In genomic region chr20:50121858-50122271, GRCh38 we compare ENCODE assay signal across 13 cellular contexts. TPM values are rescaled to one million over a fixed set of nuclear protein-coding genes. Genes with fewer than 3 reads are reported as not detected.
A peak's percentile ranks its signal among the peaks of the same experiment; 100 is the strongest.
DNase-seq lines count a peak whose midpoint lies in the region; ATAC-seq and TF ChIP-seq lines count a peak whose summit lies in the region.
"Had no signal": no experiment of that assay in that cellular context is flagged by ENCODE, and none has a peak within 500 bp of the region (broad histone marks: within the 10 kb centered on the region; RNA-seq: fewer than 3 reads in every experiment).

No MANE protein-coding gene starts in this region.

- peaks cover 39% of the 10 kb centered on the region for H3K36me3 Mint-ChIP-seq in CD4-positive, alpha-beta T cell (ENCODE audit: low read depth)

- no peak for TF ChIP-seq CTCF in choroid plexus epithelial cell (conservative IDR thresholded peaks at IDR 0.05; ENCODE audit: low read depth, low read length)
- no peak for TF ChIP-seq CTCF in CD4-positive, alpha-beta T cell (IDR thresholded peaks at IDR 0.05)

- ATAC-seq in CD4-positive, alpha-beta T cell (ENCODE audit: poor library complexity): no peak
- ATAC-seq: activated CD8-positive, alpha-beta memory T cell treated with anti-CD3 and anti-CD28 coated beads, Interleukin-2, amount 10 ng/mL, durations not matched to agents 7 days and 5 days had no signal

- DNase-seq in ELF-1 (ENCODE audit: low read depth, low spot score): peak; percentile 76
- peak; percentile 76 for DNase-seq in M059J (ENCODE audit: low read depth)
- peak; percentile 44 for DNase-seq in choroid plexus epithelial cell (ENCODE audit: low read depth)
- DNase-seq in posterior vena cava (ENCODE audit: low spot score): peak; percentile 11
- DNase-seq in amygdala (lab: John Stamatoyannopoulos, UW): no peak
- no peak for DNase-seq in activated gamma-delta T cell (lab: John Stamatoyannopoulos, UW)
- no peak for DNase-seq in NCI-H1105 treated with DMSO at 0.1 percent for 48 hours (lab: John Stamatoyannopoulos, UW)
- no peak for DNase-seq in CD4-positive, alpha-beta T cell
- DNase-seq: activated CD8-positive, alpha-beta memory T cell treated with anti-CD3 and anti-CD28 coated beads, Interleukin-2, amount 10 ng/mL, durations not matched to agents 7 days and 5 days; GF-D8; NCI-H2171 treated with DMSO at 0.1 percent for 48 hours had no signal

- H3K27me3 ChIP-seq in CD4-positive, alpha-beta T cell (ENCODE audit: control insufficient read depth, insufficient read depth, low read length): no peaks in the 10 kb centered on the region

- no peak overlapping the region for H3K27ac ChIP-seq in CD4-positive, alpha-beta T cell (ENCODE audit: low read depth, low read length)

- H3K4me3 ChIP-seq in choroid plexus epithelial cell (ENCODE audit: low read depth, low read length): no peak overlapping the region

- no peaks in the 10 kb centered on the region for H3K9me3 ChIP-seq in CD4-positive, alpha-beta T cell (ENCODE audit: control insufficient read depth, low read length)

- intact Hi-C loops in posterior vena cava (cut with DNase I): loop anchor here (2.0 to 5.0 kb wide), 2 partner anchors 49 to 50 kb away; no protein-coding TSS in a partner anchor
- intact Hi-C loops in CD4-positive, alpha-beta T cell (cut with DNase I, micrococcal nuclease): loop anchor here (1.0 kb wide), 2 partner anchors 47 to 57 kb away; no protein-coding TSS in a partner anchor

- POLR2A ChIA-PET in CD4-positive, alpha-beta T cell (lab: Charles Lee): interaction anchor here (0.9 to 1.0 kb wide), 2 partner anchors 28 to 32 kb away, joined by 3 to 6 read pairs; partner anchors contain the start of gene PEDS1

- no peak overlapping the region for H3K27ac Mint-ChIP-seq in CD4-positive, alpha-beta T cell
- H3K27ac Mint-ChIP-seq: activated CD8-positive, alpha-beta memory T cell treated with anti-CD3 and anti-CD28 coated beads, Interleukin-2, amount 10 ng/mL, durations not matched to agents 7 days and 5 days; brain; memory B cell had no signal

- H3K4me3 Mint-ChIP-seq in CD4-positive, alpha-beta T cell: no peak overlapping the region
- H3K4me3 Mint-ChIP-seq: activated CD8-positive, alpha-beta memory T cell treated with anti-CD3 and anti-CD28 coated beads, Interleukin-2, amount 10 ng/mL, durations not matched to agents 7 days and 5 days; memory B cell had no signal

- no peaks in the 10 kb centered on the region for H3K27me3 Mint-ChIP-seq in CD4-positive, alpha-beta T cell
- H3K27me3 Mint-ChIP-seq: activated CD8-positive, alpha-beta memory T cell treated with anti-CD3 and anti-CD28 coated beads, Interleukin-2, amount 10 ng/mL, durations not matched to agents 7 days and 5 days; brain; memory B cell had no signal

- no peaks in the 10 kb centered on the region for H3K9me3 Mint-ChIP-seq in CD4-positive, alpha-beta T cell
- H3K9me3 Mint-ChIP-seq: brain, memory B cell had no signal

- CTCF ChIA-PET in CD4-positive, alpha-beta T cell (lab: Charles Lee): interaction anchor here (0.7 to 7.5 kb wide), 6 partner anchors 31 to 356 kb away, joined by 3 to 174 read pairs (median 26); partner anchors contain the start of gene PEDS1

- H3K4me1 Mint-ChIP-seq in CD4-positive, alpha-beta T cell (ENCODE audit: low read depth): peaks cover 8% of the 10 kb centered on the region

RNA-seq across cellular contexts. Expression of gene UBE2V1, which starts 8.9 kb away (rescaled TPM):
- 135 and 170 TPM in 2 replicates for total RNA-seq in M059J (2014; rRNA removed; shearing (Covaris generic))
- total RNA-seq in posterior vena cava: 10 to 100 TPM; 77.0 to 89.4 TPM
- total RNA-seq in CD4-positive, alpha-beta T cell: 100 to 1,000 TPM; 115 to 140 TPM

RNA-seq across cellular contexts. Expression of gene PEDS1, which starts 31.7 kb away (rescaled TPM):
- total RNA-seq in M059J (2014; rRNA removed; shearing (Covaris generic)): 49.6 and 61.9 TPM in 2 replicates
- total RNA-seq in posterior vena cava: 10 to 100 TPM; 31.5 to 35.5 TPM
- 10 to 100 TPM; 21.3 to 21.9 TPM for total RNA-seq in CD4-positive, alpha-beta T cell

Comparison
In these comparisons a context has a peak if more than half of its experiments do, and no peak if none do; other contexts are left out.
1. DNase-seq: peak in ELF-1 (single experiment), M059J (single experiment), choroid plexus epithelial cell (single experiment) and posterior vena cava (single experiment); none in amygdala (0 of 56), activated gamma-delta T cell (single experiment), NCI-H1105 treated with DMSO at 0.1 percent for 48 hours (single experiment) and CD4-positive, alpha-beta T cell (0 of 10).